11 cellular contexts compared by ENCODE assay signal in genomic region chr20:25273541-25274358, GRCh38. TPM values are rescaled to one million over a fixed set of nuclear protein-coding genes. Genes with fewer than 3 reads are reported as not detected.
A peak's percentile ranks its signal among the peaks of the same experiment; 100 is the strongest.
DNase-seq lines count a peak whose midpoint lies in the region; ATAC-seq and TF ChIP-seq lines count a peak whose summit lies in the region.
"Had no signal": no experiment of that assay in that cellular context is flagged by ENCODE, and none has a peak within 500 bp of the region (broad histone marks: within the 10 kb centered on the region; RNA-seq: fewer than 3 reads in every experiment).

No MANE protein-coding gene starts in this region.

- peaks cover 63 to 75% of the 10 kb centered on the region in 2 donors for H3K36me3 Mint-ChIP-seq in stimulated activated naive B cell treated with anti-CD40 and anti-IgM and Interleukin-4, amounts not matched to agents 10 μg/mL and 1 μg/mL and 100 μg/mL, for 72 hours
- peaks cover 55% of the 10 kb centered on the region for H3K36me3 Mint-ChIP-seq in Calu3 (ENCODE audit: insufficient read depth, unreplicated experiment)

- H3K36me3 ChIP-seq in H7 (replicated peaks; ENCODE audit: control insufficient read depth, insufficient read depth, low read length), result peaks cover 20% of the 10 kb centered on the region
- peaks cover 0 to 65% of the 10 kb centered on the region in 2 donors for H3K36me3 ChIP-seq in adrenal gland (replicated peaks in 1 of 2)
- peaks cover 84% of the 10 kb centered on the region for H3K36me3 ChIP-seq in right atrium auricular region
- H3K36me3 ChIP-seq in gastrocnemius medialis, result peaks cover 0 to 25% of the 10 kb centered on the region in 2 donors

- H3K4me1 ChIP-seq in adrenal gland (replicated peaks in 1 of 2) (no peaks in the 10 kb centered on the region), right atrium auricular region (peaks cover 0 to 61% of the 10 kb centered on the region in 2 donors), gastrocnemius medialis (peaks cover 32 to 56% of the 10 kb centered on the region in 2 donors)

- no peaks in the 10 kb centered on the region for H3K27me3 Mint-ChIP-seq in stimulated activated naive B cell treated with anti-CD40 and anti-IgM and Interleukin-4, amounts not matched to agents 10 μg/mL and 1 μg/mL and 100 μg/mL, for 72 hours
- H3K27me3 Mint-ChIP-seq in Calu3 (ENCODE audit: unreplicated experiment), result no peaks in the 10 kb centered on the region

- H3K9me3 Mint-ChIP-seq in stimulated activated naive B cell treated with anti-CD40 and anti-IgM and Interleukin-4, amounts not matched to agents 10 μg/mL and 1 μg/mL and 100 μg/mL, for 72 hours, result no peaks in the 10 kb centered on the region
- no peaks in the 10 kb centered on the region for H3K9me3 Mint-ChIP-seq in Calu3 (ENCODE audit: low read depth, unreplicated experiment)
- H3K9me3 Mint-ChIP-seq: HFFc6 had no signal

- H3K27me3 ChIP-seq in H7 (ENCODE audit: control insufficient read depth, insufficient read depth, low read length) (no peaks in the 10 kb centered on the region), adrenal gland (no peaks in the 10 kb centered on the region), right atrium auricular region (no peaks in the 10 kb centered on the region), gastrocnemius medialis (no peaks in the 10 kb centered on the region)

- H3K27ac ChIP-seq in adrenal gland (no peak overlapping the region), right atrium auricular region (peak overlapping the region; percentile 46 to 78), gastrocnemius medialis (peak overlapping the region; percentile 81 to 89 (median 86))

- no peak overlapping the region for H3K27ac Mint-ChIP-seq in stimulated activated naive B cell treated with anti-CD40 and anti-IgM and Interleukin-4, amounts not matched to agents 10 μg/mL and 1 μg/mL and 100 μg/mL, for 72 hours
- H3K27ac Mint-ChIP-seq in Calu3 (ENCODE audit: unreplicated experiment), result no peak overlapping the region
- H3K27ac Mint-ChIP-seq: HFFc6 had no signal

- peak; percentile 78 to 86 for ATAC-seq in gastrocnemius medialis
- ATAC-seq in stimulated activated naive B cell treated with anti-CD40 and anti-IgM and Interleukin-4, amounts not matched to agents 10 μg/mL and 1 μg/mL and 100 μg/mL, for 72 hours (replicated peaks), result no peak

- H3K4me3 ChIP-seq in H7 (ENCODE audit: insufficient read depth, low read depth, low read length) (no peak overlapping the region), adrenal gland (no peak overlapping the region), right atrium auricular region (no peak overlapping the region), gastrocnemius medialis (peak overlapping the region; percentile 12 to 32 (median 26))

- H3K9me3 ChIP-seq in adrenal gland (replicated peaks in 1 of 3) (no peaks in the 10 kb centered on the region), right atrium auricular region (no peaks in the 10 kb centered on the region), gastrocnemius medialis (no peaks in the 10 kb centered on the region)

- no peaks in the 10 kb centered on the region for H3K4me1 Mint-ChIP-seq in stimulated activated naive B cell treated with anti-CD40 and anti-IgM and Interleukin-4, amounts not matched to agents 10 μg/mL and 1 μg/mL and 100 μg/mL, for 72 hours
- H3K4me1 Mint-ChIP-seq in Calu3 (ENCODE audit: low read depth, unreplicated experiment), result no peaks in the 10 kb centered on the region

- WGBS in adrenal gland, 4 donors, result 76 to 85% (median 82%) methylated on average over 20 of the region's 20 CpGs

- TF ChIP-seq CTCF in adrenal gland (IDR thresholded peaks at IDR 0.05), result no peak
- TF ChIP-seq CTCF in right atrium auricular region (IDR thresholded peaks at IDR 0.05), result no peak
- TF ChIP-seq CTCF in gastrocnemius medialis (IDR thresholded peaks at IDR 0.05 in 4 of 5, conservative IDR thresholded peaks at IDR 0.05 in 1 of 5), result no peak
- TF ChIP-seq CTCF in Calu3 (IDR thresholded peaks at IDR 0.05; ENCODE audit: unreplicated experiment), result no peak

- BruUV-seq in Calu3 (replicated peaks; lab: Mats Ljungman, UMichigan), result no TSS peak

- no peak for TF ChIP-seq POLR2A in adrenal gland (IDR thresholded peaks at IDR 0.05)
- peak in 1 of 2 donors; percentile 16 for TF ChIP-seq POLR2A in gastrocnemius medialis (IDR thresholded peaks at IDR 0.05)

- CTCF ChIA-PET in Calu3 (lab: Charles Lee), result no interaction called here

- intact Hi-C loops in adrenal gland (cut with DNase I), result no loop called here
- intact Hi-C loops in gastrocnemius medialis (cut with DNase I; ENCODE audit: low total_unique reads), result no loop called here
- intact Hi-C loops in Calu3 (cut with micrococcal nuclease; ENCODE audit: unreplicated experiment), result no loop called here

- H3K4me3 Mint-ChIP-seq in stimulated activated naive B cell treated with anti-CD40 and anti-IgM and Interleukin-4, amounts not matched to agents 10 μg/mL and 1 μg/mL and 100 μg/mL, for 72 hours, result no peak overlapping the region
- no peak overlapping the region for H3K4me3 Mint-ChIP-seq in Calu3 (ENCODE audit: low read depth, unreplicated experiment)
- H3K4me3 Mint-ChIP-seq: HFFc6 had no signal

- DNase-seq in H7 (peak; percentile 23), adrenal gland (peak in 6 of 7 donors; percentile 27 to 64 (median 61)), right atrium auricular region (ENCODE audit: low spot score) (no peak), gastrocnemius medialis (peak; percentile 82 to 88), Calu3 (no peak), NCI-H82 (lab: John Stamatoyannopoulos, UW) (no peak)
- DNase-seq in stimulated activated naive B cell treated with anti-CD40 and anti-IgM and Interleukin-4, amounts not matched to agents 10 μg/mL and 1 μg/mL and 100 μg/mL, for 72 hours, result no peak
- DNase-seq in activated CD4-positive, alpha-beta T cell treated with anti-CD3 and anti-CD28 coated beads for 1 hour, result no peak
- DNase-seq: effector CD4-positive, alpha-beta T cell; HFFc6; NCI-H526 treated with DMSO at 0.1 percent for 48 hours had no signal

- in situ Hi-C loops in gastrocnemius medialis (cut with MboI; ENCODE audit: low sequenced_read_pairs in 4 of 4), result loop anchor here in 2 of 4 donors (25.0 kb wide), 2 partner anchors 114 to 286 kb away; partner anchors contain the start of genes ABHD12 (in 1 of the 2) and APMAP (in 1 of the 2)

RNA-seq across cellular contexts. Expression of gene PYGB, which starts 25.9 kb away (rescaled TPM):
- total RNA-seq in H7 (2014; rRNA removed; shearing (Covaris generic)), result 52.0 and 57.1 TPM in 2 replicates
- total RNA-seq in adrenal gland (100 to 1,000 TPM in 3 of 8 donors, 10 to 100 TPM in 5; 39.2 to 118 (median 82.9) TPM), right atrium auricular region (100 to 1,000 TPM; 145 to 174 TPM), gastrocnemius medialis (10 to 100 TPM; 13.6 to 50.7 (median 27.0) TPM), Calu3 (2022) (253 and 258 TPM in 2 replicates)
- 10 to 100 TPM; 15.7 to 80.0 (median 35.9) TPM for polyA plus RNA-seq in adrenal gland

Comparison
In these comparisons a context has a peak if more than half of its experiments do, and no peak if none do; other contexts are left out.
1. DNase-seq: peak in H7 (single experiment), adrenal gland (6 of 7) and gastrocnemius medialis (2 of 2); none in right atrium auricular region (single experiment), stimulated activated naive B cell treated with anti-CD40 and anti-IgM and Interleukin-4, amounts not matched to agents 10 μg/mL and 1 μg/mL and 100 μg/mL, for 72 hours (single experiment), activated CD4-positive, alpha-beta T cell treated with anti-CD3 and anti-CD28 coated beads for 1 hour (single experiment), Calu3 (single experiment) and NCI-H82 (single experiment).
2. H3K4me3 ChIP-seq: peak in gastrocnemius medialis (4 of 4); none in H7 (single experiment), adrenal gland (0 of 4) and right atrium auricular region (0 of 2).
3. H3K27ac ChIP-seq: peak in right atrium auricular region (2 of 2) and gastrocnemius medialis (4 of 4); none in adrenal gland (0 of 5).
4. ATAC-seq: peak in gastrocnemius medialis (2 of 2); none in stimulated activated naive B cell treated with anti-CD40 and anti-IgM and Interleukin-4, amounts not matched to agents 10 μg/mL and 1 μg/mL and 100 μg/mL, for 72 hours (0 of 2).